16 cellular contexts compared by ENCODE assay signal in the genomic region with DNA sequence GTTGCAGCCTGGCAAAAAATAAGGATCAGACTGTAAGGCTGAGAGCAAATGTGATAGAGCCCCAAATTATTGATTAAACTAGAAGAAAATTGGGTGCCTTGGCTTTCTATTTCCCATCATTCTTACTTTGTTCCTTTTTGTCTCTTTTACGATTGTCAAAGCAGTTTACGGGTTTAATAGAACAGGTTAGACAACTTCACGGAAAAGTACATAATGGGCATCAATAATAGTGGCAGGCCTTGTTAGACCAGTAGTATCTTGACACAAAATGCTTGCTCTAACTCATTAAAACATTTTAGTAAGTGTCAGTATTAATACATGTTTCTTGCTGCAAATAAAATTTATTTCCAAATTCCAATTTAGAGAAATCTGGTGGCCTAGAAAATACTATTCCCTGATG. TPM values are rescaled to one million over a fixed set of nuclear protein-coding genes. Genes with fewer than 3 reads are reported as not detected.
DNase-seq lines count a peak whose midpoint lies in the region; ATAC-seq and TF ChIP-seq lines count a peak whose summit lies in the region.
"Had no signal": no experiment of that assay in that cellular context is flagged by ENCODE, and none has a peak within 500 bp of the region (broad histone marks: within the 10 kb centered on the region; RNA-seq: fewer than 3 reads in every experiment).

No MANE protein-coding gene starts in this region.

- TF ChIP-seq CTCF in suprapubic skin (IDR thresholded peaks at IDR 0.05) (no peak), adrenal gland (IDR thresholded peaks at IDR 0.05) (no peak)

- H3K27me3 ChIP-seq in suprapubic skin: no peaks in the 10 kb centered on the region
- no peaks in the 10 kb centered on the region for H3K27me3 ChIP-seq in adrenal gland
- H3K27me3 ChIP-seq: BLaER1 treated with 17β-estradiol and CSF1 and Interleukin-3, amounts not matched to agents 10 nM and 100 nM had no signal

- 56% methylated on average over 3 of the region's 3 CpGs for WGBS in suprapubic skin
- WGBS in adrenal gland, 4 donors: 88 to 97% (median 96%) methylated on average over 3 of the region's 3 CpGs

- intact Hi-C loops in adrenal gland (cut with DNase I): loop anchor here in 1 of 2 donors (10.0 kb wide), 1 partner anchor 46 kb away; no protein-coding TSS in a partner anchor

- DNase-seq in DMS153 (lab: John Stamatoyannopoulos, UW) (peak; percentile 85), DMS153 treated with DMSO at 0.1 percent for 48 hours (lab: John Stamatoyannopoulos, UW; ENCODE audit: unreplicated experiment) (no peak), NCI-H510A treated with DMSO at 0.1 percent for 48 hours (lab: John Stamatoyannopoulos, UW) (peak; percentile 75), suprapubic skin (ENCODE audit: low spot score in 2 of 2) (no peak), adrenal gland (no peak)
- DNase-seq: DMS 273 treated with DMSO at 0.1 percent for 48 hours, H9, NCI-H146, NCI-H2107, T-cell had no signal

- TF ChIP-seq EP300 in suprapubic skin (IDR thresholded peaks at IDR 0.05): no peak

- H3K27ac ChIP-seq in suprapubic skin: peak overlapping the region; percentile 6
- H3K27ac ChIP-seq in adrenal gland: no peak overlapping the region
- H3K27ac ChIP-seq: 22Rv1 had no signal

- H3K9me3 ChIP-seq in suprapubic skin: no peaks in the 10 kb centered on the region
- H3K9me3 ChIP-seq in adrenal gland (replicated peaks in 1 of 3): no peaks in the 10 kb centered on the region
- H3K9me3 ChIP-seq: BLaER1 treated with 17β-estradiol and CSF1 and Interleukin-3, amounts not matched to agents 10 nM and 100 nM had no signal

- no peaks in the 10 kb centered on the region for H3K36me3 ChIP-seq in suprapubic skin
- H3K36me3 ChIP-seq in adrenal gland (replicated peaks in 1 of 2): no peaks in the 10 kb centered on the region
- H3K36me3 ChIP-seq: BLaER1 treated with 17β-estradiol and CSF1 and Interleukin-3, amounts not matched to agents 10 nM and 100 nM had no signal

- TF ChIP-seq POLR2A in suprapubic skin (IDR thresholded peaks at IDR 0.05) (no peak), adrenal gland (IDR thresholded peaks at IDR 0.05) (no peak)

- ATAC-seq in esophagus mucosa (peak; percentile 76), GM21737 (IDR thresholded peaks at IDR 0.05; ENCODE audit: unreplicated experiment) (no peak), HG03280 (IDR thresholded peaks at IDR 0.05; ENCODE audit: unreplicated experiment) (no peak)
- ATAC-seq: HepG2, T-cell had no signal

- peaks cover 23% of the 10 kb centered on the region for H3K4me1 ChIP-seq in suprapubic skin
- peaks cover 8 to 11% of the 10 kb centered on the region in 2 donors for H3K4me1 ChIP-seq in adrenal gland (replicated peaks in 1 of 2)

- H3K4me3 ChIP-seq in suprapubic skin (no peak overlapping the region), adrenal gland (no peak overlapping the region)
- H3K4me3 ChIP-seq: BLaER1 treated with 17β-estradiol and CSF1 and Interleukin-3, amounts not matched to agents 10 nM and 100 nM had no signal

RNA-seq across cellular contexts. Expression of a gene that starts 14.5 kb away (rescaled TPM):
- total RNA-seq in esophagus mucosa (56.6 TPM), suprapubic skin (10 to 100 TPM; 13.7 to 76.1 (median 54.1) TPM), adrenal gland (10 to 100 TPM; 18.6 to 62.6 (median 37.4) TPM)
- polyA plus RNA-seq in adrenal gland: 10 to 100 TPM; 58.3 to 67.8 (median 58.5) TPM

RNA-seq across cellular contexts. Expression of a gene that starts 40.5 kb away (rescaled TPM):
- total RNA-seq in esophagus mucosa: 6.6 TPM
- total RNA-seq in suprapubic skin: 10 to 100 TPM in 2 of 4 donors, 1 to 10 TPM in 2; 9.2 to 22.8 (median 13.4) TPM
- total RNA-seq in adrenal gland: 10 to 100 TPM in 1 of 8 donors, 1 to 10 TPM in 7; 4.1 to 11.2 (median 7.2) TPM
- polyA plus RNA-seq in adrenal gland: 10 to 100 TPM in 2 of 3 donors, 1 to 10 TPM in 1; 5.0 to 18.0 (median 10.9) TPM

Comparison
In these comparisons a context has a peak if more than half of its experiments do, and no peak if none do; other contexts are left out.
1. DNase-seq: peak in DMS153 (single experiment) and NCI-H510A treated with DMSO at 0.1 percent for 48 hours (single experiment); none in DMS153 treated with DMSO at 0.1 percent for 48 hours (single experiment), suprapubic skin (0 of 2) and adrenal gland (0 of 7).